Comparison of ENCODE assay signal across 9 cellular contexts in the genomic region with DNA sequence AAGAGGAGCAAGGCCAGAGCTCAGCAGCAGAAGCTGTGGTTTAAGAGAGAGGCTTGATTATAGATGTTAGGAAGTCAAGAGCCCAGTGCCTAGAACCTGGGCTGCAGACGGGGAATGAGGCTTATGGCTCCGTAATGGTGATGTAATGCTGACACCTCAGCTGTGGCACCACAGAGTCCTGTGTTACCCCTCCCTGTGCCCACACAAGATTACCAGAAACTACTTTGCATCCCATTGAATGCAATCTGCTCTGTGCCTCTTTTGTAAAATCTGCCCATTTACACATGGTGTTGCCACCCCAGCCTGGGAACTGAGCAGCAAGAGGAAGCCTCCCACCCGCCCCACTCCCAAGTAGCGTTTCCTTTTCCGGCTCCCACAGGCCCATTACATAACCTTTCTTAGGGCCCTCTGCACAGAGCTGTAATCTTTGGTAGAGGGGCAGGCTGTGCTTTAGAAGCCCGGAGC. TPM values are rescaled to one million over a fixed set of nuclear protein-coding genes. Genes with fewer than 3 reads are reported as not detected.
DNase-seq lines count a peak whose midpoint lies in the region; ATAC-seq and TF ChIP-seq lines count a peak whose summit lies in the region.
"Had no signal": no experiment of that assay in that cellular context is flagged by ENCODE, and none has a peak within 500 bp of the region (broad histone marks: within the 10 kb centered on the region; RNA-seq: fewer than 3 reads in every experiment).

No MANE protein-coding gene starts in this region.

- H3K4me1 ChIP-seq in CD8-positive, alpha-beta memory T cell (ENCODE audit: insufficient read depth, low read length), result peaks cover 88% of the 10 kb centered on the region

- no peak overlapping the region for H3K4me3 ChIP-seq in CD8-positive, alpha-beta memory T cell (ENCODE audit: low read length)
- H3K4me3 ChIP-seq: cardiac muscle cell had no signal

- DNase-seq in CD8-positive, alpha-beta memory T cell, result peak; percentile 47 to 83 (median 73)
- DNase-seq in UCSD-AML1 (lab: John Stamatoyannopoulos, UW; ENCODE audit: unreplicated experiment) (peak; percentile 68), putamen (ENCODE audit: low spot score) (peak; percentile 17), DMS 273 treated with DMSO at 0.1 percent for 48 hours (lab: John Stamatoyannopoulos, UW) (no peak), erythroblast (lab: John Stamatoyannopoulos, UW) (no peak), NCI-H748 treated with DMSO at 0.1 percent for 48 hours (lab: John Stamatoyannopoulos, UW) (no peak)
- peak; percentile 62 for DNase-seq in effector CD4-positive, alpha-beta T cell

- TF ChIP-seq POLR2A in erythroblast (IDR thresholded peaks at IDR 0.05; ENCODE audit: low read length), result no peak

- CTCF ChIA-PET in CD8-positive, alpha-beta memory T cell (lab: Charles Lee), result interaction anchor here (0.8 to 6.6 kb wide), 9 partner anchors 8 to 57 kb away, joined by 3 to 56 read pairs (median 6); partner anchors contain the start of gene PITPNC1

- no peaks in the 10 kb centered on the region for H3K36me3 ChIP-seq in CD8-positive, alpha-beta memory T cell (ENCODE audit: insufficient read depth, low read length)
- H3K36me3 ChIP-seq: cardiac muscle cell had no signal

- H3K9me3 Mint-ChIP-seq in CD8-positive, alpha-beta memory T cell, result no peaks in the 10 kb centered on the region

- POLR2A ChIA-PET in CD8-positive, alpha-beta memory T cell (lab: Charles Lee), result interaction anchor here (1.2 to 1.8 kb wide), 4 partner anchors 12 to 43 kb away, joined by 3 to 7 read pairs (median 6); no protein-coding TSS in a partner anchor

- H3K36me3 Mint-ChIP-seq in CD8-positive, alpha-beta memory T cell, result peaks cover 0 to 21% (median 6%) of the 10 kb centered on the region in 3 donors

- peak overlapping the region; percentile 95 to 100 (median 99) for H3K27ac Mint-ChIP-seq in CD8-positive, alpha-beta memory T cell

- no peaks in the 10 kb centered on the region for H3K27me3 ChIP-seq in CD8-positive, alpha-beta memory T cell (ENCODE audit: insufficient read depth, low read length, poor library complexity, severe bottlenecking)
- H3K27me3 ChIP-seq: cardiac muscle cell had no signal

- H3K9me3 ChIP-seq in CD8-positive, alpha-beta memory T cell (ENCODE audit: low read length), result no peaks in the 10 kb centered on the region

- no peak for ATAC-seq in GM19452 (IDR thresholded peaks at IDR 0.05; ENCODE audit: unreplicated experiment)

- H3K27me3 Mint-ChIP-seq in CD8-positive, alpha-beta memory T cell, result peaks cover 0 to 2% of the 10 kb centered on the region in 2 donors

- H3K4me3 Mint-ChIP-seq in CD8-positive, alpha-beta memory T cell, result peak overlapping the region; percentile 65 to 85 (median 73)

- H3K27ac ChIP-seq in CD8-positive, alpha-beta memory T cell (ENCODE audit: low read depth, low read length), result peak overlapping the region; percentile 58
- H3K27ac ChIP-seq: cardiac muscle cell had no signal

- H3K4me1 Mint-ChIP-seq in CD8-positive, alpha-beta memory T cell, result peaks cover 75 to 93% (median 92%) of the 10 kb centered on the region in 3 donors

RNA-seq across cellular contexts. Expression of gene PITPNC1, which starts 57.0 kb away (rescaled TPM):
- 10 to 100 TPM; 43.1 to 45.1 TPM for total RNA-seq in CD8-positive, alpha-beta memory T cell
- polyA plus RNA-seq in CD8-positive, alpha-beta memory T cell, result 163 TPM

Comparison
In these comparisons a context has a peak if more than half of its experiments do, and no peak if none do; other contexts are left out.
1. DNase-seq: peak in CD8-positive, alpha-beta memory T cell (5 of 5), UCSD-AML1 (single experiment), effector CD4-positive, alpha-beta T cell (single experiment) and putamen (single experiment); none in DMS 273 treated with DMSO at 0.1 percent for 48 hours (single experiment), erythroblast (0 of 2) and NCI-H748 treated with DMSO at 0.1 percent for 48 hours (single experiment).